Comparison of ENCODE assay signal across 26 cellular contexts in genomic region chr20:59269396-59270025, GRCh38. TPM values are rescaled to one million over a fixed set of nuclear protein-coding genes. Genes with fewer than 3 reads are reported as not detected.
DNase-seq lines count a peak whose midpoint lies in the region; ATAC-seq lines count a peak whose summit lies in the region.
"Had no signal": no experiment of that assay in that cellular context is flagged by ENCODE, and none has a peak within 500 bp of the region (broad histone marks: within the 10 kb centered on the region; RNA-seq: fewer than 3 reads in every experiment).

No MANE protein-coding gene starts in this region.

- H3K4me3 Mint-ChIP-seq in activated CD4-positive, alpha-beta T cell treated with anti-CD3 and anti-CD28 coated beads for 36 hours: no peak overlapping the region
- H3K4me3 Mint-ChIP-seq in activated CD4-positive, alpha-beta memory T cell treated with anti-CD3 and anti-CD28 coated beads, Interleukin-2, amount 10 ng/mL, durations not matched to agents 7 days and 5 days: no peak overlapping the region
- H3K4me3 Mint-ChIP-seq in immature natural killer cell: peak overlapping the region in 4 of 5 donors; percentile 29 to 76 (median 49)

- CTCF ChIA-PET in activated CD4-positive, alpha-beta T cell treated with anti-CD3 and anti-CD28 coated beads for 36 hours (lab: Charles Lee): interaction anchor here (1.1 to 1.2 kb wide), 2 partner anchors 16 to 410 kb away, joined by 3 read pairs; no protein-coding TSS in a partner anchor
- CTCF ChIA-PET in activated CD4-positive, alpha-beta memory T cell treated with anti-CD3 and anti-CD28 coated beads, Interleukin-2, amount 10 ng/mL, durations not matched to agents 7 days and 5 days (lab: Charles Lee): interaction anchor here (0.6 to 1.2 kb wide), 4 partner anchors 7 to 870 kb away, joined by 3 to 4 read pairs (median 3); no protein-coding TSS in a partner anchor

- H3K27me3 ChIP-seq in H7 (ENCODE audit: control insufficient read depth, insufficient read depth, low read length): peaks cover 8% of the 10 kb centered on the region; the same call in 1 of the 2 replicates
- H3K27me3 ChIP-seq: Peyer's patch had no signal

- H3K27me3 Mint-ChIP-seq in activated CD4-positive, alpha-beta T cell treated with anti-CD3 and anti-CD28 coated beads for 36 hours: peaks cover 6% of the 10 kb centered on the region
- H3K27me3 Mint-ChIP-seq in activated CD4-positive, alpha-beta memory T cell treated with anti-CD3 and anti-CD28 coated beads, Interleukin-2, amount 10 ng/mL, durations not matched to agents 7 days and 5 days: peaks cover 39% of the 10 kb centered on the region
- peaks cover 5 to 12% (median 7%) of the 10 kb centered on the region in 3 donors for H3K27me3 Mint-ChIP-seq in immature natural killer cell (ENCODE audit: low read depth in 3 of 3)

- DNase-seq in activated CD4-positive, alpha-beta T cell treated with anti-CD3 and anti-CD28 coated beads for 36 hours: peak; percentile 45
- DNase-seq in activated CD4-positive, alpha-beta T cell treated with anti-CD3 and anti-CD28 coated beads for 1 hour: no peak
- DNase-seq in activated CD4-positive, alpha-beta memory T cell treated with anti-CD3 and anti-CD28 coated beads, Interleukin-2, amount 10 ng/mL, durations not matched to agents 7 days and 5 days: peak; percentile 35
- no peak for DNase-seq in immature natural killer cell
- DNase-seq in stimulated activated naive CD8-positive, alpha-beta T cell treated with anti-CD3 and anti-CD28 coated beads, Interleukin-15, Interleukin-2, amounts not matched to agents 100 U/mL and 50 U/mL, for 24 hours: peak; percentile 8
- no peak for DNase-seq in NCI-H2171 (lab: John Stamatoyannopoulos, UW)
- no peak for DNase-seq in H7
- DNase-seq: activated CD4-positive, alpha-beta T cell treated with anti-CD3 and anti-CD28 coated beads, Interleukin-2, amount 50 U/mL, for 4 hours; activated naive CD4-positive, alpha-beta T cell; activated T-cell treated with anti-CD3 and anti-CD28 coated beads, Interleukin-2, amount 50 U/mL, for 1 hour; AML-193; GF-D8; heart left ventricle; left ventricle myocardium superior; NCI-H1048; NCI-H187; Peyer's patch; stimulated activated CD4-positive, alpha-beta T cell treated with anti-CD3 and anti-CD28 coated beads, Interleukin-2, amount 100 ng/mL, for 24 hours; stimulated activated naive CD4-positive, alpha-beta T cell; tibial artery had no signal

- no peak overlapping the region for H3K27ac Mint-ChIP-seq in activated CD4-positive, alpha-beta T cell treated with anti-CD3 and anti-CD28 coated beads for 36 hours
- H3K27ac Mint-ChIP-seq in activated CD4-positive, alpha-beta memory T cell treated with anti-CD3 and anti-CD28 coated beads, Interleukin-2, amount 10 ng/mL, durations not matched to agents 7 days and 5 days: no peak overlapping the region
- no peak overlapping the region for H3K27ac Mint-ChIP-seq in immature natural killer cell

- POLR2A ChIA-PET in activated CD4-positive, alpha-beta T cell treated with anti-CD3 and anti-CD28 coated beads for 36 hours (lab: Charles Lee): no interaction called here
- POLR2A ChIA-PET in activated CD4-positive, alpha-beta memory T cell treated with anti-CD3 and anti-CD28 coated beads, Interleukin-2, amount 10 ng/mL, durations not matched to agents 7 days and 5 days (lab: Charles Lee): no interaction called here

- H3K4me1 Mint-ChIP-seq in activated CD4-positive, alpha-beta T cell treated with anti-CD3 and anti-CD28 coated beads for 36 hours: peaks cover 28% of the 10 kb centered on the region
- H3K4me1 Mint-ChIP-seq in activated CD4-positive, alpha-beta memory T cell treated with anti-CD3 and anti-CD28 coated beads, Interleukin-2, amount 10 ng/mL, durations not matched to agents 7 days and 5 days: peaks cover 30% of the 10 kb centered on the region
- peaks cover 33 to 35% of the 10 kb centered on the region in 2 donors for H3K4me1 Mint-ChIP-seq in immature natural killer cell

- intact Hi-C loops in activated CD4-positive, alpha-beta T cell treated with anti-CD3 and anti-CD28 coated beads for 36 hours (cut with DNase I, micrococcal nuclease): no loop called here

- H3K9me3 Mint-ChIP-seq in activated CD4-positive, alpha-beta T cell treated with anti-CD3 and anti-CD28 coated beads for 36 hours (ENCODE audit: low read depth): no peaks in the 10 kb centered on the region
- H3K9me3 Mint-ChIP-seq in activated CD4-positive, alpha-beta memory T cell treated with anti-CD3 and anti-CD28 coated beads, Interleukin-2, amount 10 ng/mL, durations not matched to agents 7 days and 5 days: no peaks in the 10 kb centered on the region
- peaks cover 0 to 9% (median 2%) of the 10 kb centered on the region in 6 donors for H3K9me3 Mint-ChIP-seq in immature natural killer cell

- H3K36me3 Mint-ChIP-seq in activated CD4-positive, alpha-beta T cell treated with anti-CD3 and anti-CD28 coated beads for 36 hours (ENCODE audit: low read depth): no peaks in the 10 kb centered on the region
- H3K36me3 Mint-ChIP-seq in activated CD4-positive, alpha-beta memory T cell treated with anti-CD3 and anti-CD28 coated beads, Interleukin-2, amount 10 ng/mL, durations not matched to agents 7 days and 5 days (ENCODE audit: low read depth): no peaks in the 10 kb centered on the region
- H3K36me3 Mint-ChIP-seq in immature natural killer cell: peaks cover 0 to 7% (median 4%) of the 10 kb centered on the region in 3 donors

- no peaks in the 10 kb centered on the region for H3K36me3 ChIP-seq in H7 (replicated peaks; ENCODE audit: control insufficient read depth, insufficient read depth, low read length)
- H3K36me3 ChIP-seq: heart left ventricle, Peyer's patch, tibial artery had no signal

- no peak overlapping the region for H3K4me3 ChIP-seq in H7 (ENCODE audit: insufficient read depth, low read depth, low read length)
- H3K4me3 ChIP-seq: heart left ventricle, Peyer's patch, SK-N-MC, tibial artery had no signal

- peak; percentile 84 for ATAC-seq in activated CD4-positive, alpha-beta T cell treated with anti-CD3 and anti-CD28 coated beads for 36 hours
- ATAC-seq in stimulated activated naive CD8-positive, alpha-beta T cell treated with anti-CD3 and anti-CD28 coated beads, Interleukin-15, Interleukin-2, amounts not matched to agents 100 U/mL and 50 U/mL, for 24 hours: peak; percentile 46
- no peak for ATAC-seq in HG03432 (IDR thresholded peaks at IDR 0.05; ENCODE audit: unreplicated experiment)
- ATAC-seq: heart left ventricle, HepG2, left ventricle myocardium superior had no signal

RNA-seq across cellular contexts. Expression of gene EDN3, which starts 30.9 kb away (rescaled TPM):
- under 1 TPM in 1 of 2 experiments, not detected in 1; 0.11 TPM for total RNA-seq in activated CD4-positive, alpha-beta T cell treated with anti-CD3 and anti-CD28 coated beads for 36 hours
- under 1 TPM; 0.25 to 0.35 TPM for total RNA-seq in activated CD4-positive, alpha-beta memory T cell treated with anti-CD3 and anti-CD28 coated beads, Interleukin-2, amount 10 ng/mL, durations not matched to agents 7 days and 5 days
- polyA plus RNA-seq in immature natural killer cell: not detected
- total RNA-seq in H7 (2014; rRNA removed; shearing (Covaris generic)): not detected in 2 replicates
- total RNA-seq: A172, astrocyte, HepG2, left ventricle myocardium superior, mononuclear cell had no signal
- polyA plus RNA-seq: HepG2 had no signal

Comparison
In these comparisons a context has a peak if more than half of its experiments do, and no peak if none do; other contexts are left out.
1. DNase-seq: peak in activated CD4-positive, alpha-beta T cell treated with anti-CD3 and anti-CD28 coated beads for 36 hours (single experiment), activated CD4-positive, alpha-beta memory T cell treated with anti-CD3 and anti-CD28 coated beads, Interleukin-2, amount 10 ng/mL, durations not matched to agents 7 days and 5 days (single experiment) and stimulated activated naive CD8-positive, alpha-beta T cell treated with anti-CD3 and anti-CD28 coated beads, Interleukin-15, Interleukin-2, amounts not matched to agents 100 U/mL and 50 U/mL, for 24 hours (single experiment); none in activated CD4-positive, alpha-beta T cell treated with anti-CD3 and anti-CD28 coated beads for 1 hour (single experiment), immature natural killer cell (0 of 3), NCI-H2171 (single experiment) and H7 (single experiment).
2. H3K4me3 Mint-ChIP-seq: peak in immature natural killer cell (4 of 5); none in activated CD4-positive, alpha-beta T cell treated with anti-CD3 and anti-CD28 coated beads for 36 hours (single experiment) and activated CD4-positive, alpha-beta memory T cell treated with anti-CD3 and anti-CD28 coated beads, Interleukin-2, amount 10 ng/mL, durations not matched to agents 7 days and 5 days (single experiment).